12 cellular contexts compared by ENCODE assay signal in genomic region chr18:45379903-45380302, GRCh38.
DNase-seq lines count a peak whose midpoint lies in the region; ATAC-seq and TF ChIP-seq lines count a peak whose summit lies in the region.
"Had no signal": no experiment of that assay in that cellular context is flagged by ENCODE, and none has a peak within 500 bp of the region (broad histone marks: within the 10 kb centered on the region; RNA-seq: fewer than 3 reads in every experiment).

No MANE protein-coding gene starts in this region.

- H3K9me3 ChIP-seq in ovary, result no peaks in the 10 kb centered on the region
- H3K9me3 ChIP-seq: lower lobe of right lung had no signal

- H3K27ac Mint-ChIP-seq in stimulated activated effector memory CD8-positive, alpha-beta T cell treated with anti-CD3 and anti-CD28 coated beads, Interleukin-12 subunit alpha, Interleukin-12 subunit beta, amount 100 ng/mL, for 72 hours, result no peak overlapping the region
- H3K27ac Mint-ChIP-seq: activated CD4-positive, alpha-beta memory T cell treated with anti-CD3 and anti-CD28 coated beads, Interleukin-2, amount 10 ng/mL, durations not matched to agents 7 days and 5 days; activated naive CD8-positive, alpha-beta T cell; CD8-positive, alpha-beta memory T cell had no signal

- TF ChIP-seq CTCF in ovary (IDR thresholded peaks at IDR 0.05), result no peak

- H3K4me3 ChIP-seq in ovary, result no peak overlapping the region
- H3K4me3 ChIP-seq: lower lobe of right lung had no signal

- no peak for TF ChIP-seq EP300 in ovary (IDR thresholded peaks at IDR 0.05)

- DNase-seq in stimulated activated effector memory CD8-positive, alpha-beta T cell treated with anti-CD3 and anti-CD28 coated beads, Interleukin-12 subunit alpha, Interleukin-12 subunit beta, amount 100 ng/mL, for 72 hours (ENCODE audit: low spot score in 2 of 2), result no peak
- no peak for DNase-seq in SIG-M5 (lab: John Stamatoyannopoulos, UW)
- no peak for DNase-seq in GM19238 (ENCODE audit: insufficient read length, low spot score)
- no peak for DNase-seq in ovary
- DNase-seq: activated CD4-positive, alpha-beta memory T cell treated with anti-CD3 and anti-CD28 coated beads, Interleukin-2, amount 10 ng/mL, durations not matched to agents 7 days and 5 days; CD8-positive, alpha-beta memory T cell; hypothalamus; lower lobe of right lung had no signal

- H3K27ac ChIP-seq in ovary, result no peak overlapping the region
- H3K27ac ChIP-seq: lower lobe of right lung had no signal

- no peaks in the 10 kb centered on the region for H3K4me1 ChIP-seq in ovary (ENCODE audit: insufficient read depth)

- ATAC-seq in GM18909 (IDR thresholded peaks at IDR 0.05; ENCODE audit: poor library complexity, unreplicated experiment) (peak; percentile 59), HG02588 (IDR thresholded peaks at IDR 0.05; ENCODE audit: unreplicated experiment) (peak; percentile 80), HG03442 (IDR thresholded peaks at IDR 0.05; ENCODE audit: unreplicated experiment) (peak; percentile 88)
- peak; percentile 53 for ATAC-seq in stimulated activated effector memory CD8-positive, alpha-beta T cell treated with anti-CD3 and anti-CD28 coated beads, Interleukin-12 subunit alpha, Interleukin-12 subunit beta, amount 100 ng/mL, for 72 hours
- ATAC-seq: lower lobe of right lung had no signal

- no peaks in the 10 kb centered on the region for H3K4me1 Mint-ChIP-seq in stimulated activated effector memory CD8-positive, alpha-beta T cell treated with anti-CD3 and anti-CD28 coated beads, Interleukin-12 subunit alpha, Interleukin-12 subunit beta, amount 100 ng/mL, for 72 hours
- H3K4me1 Mint-ChIP-seq: CD8-positive, alpha-beta memory T cell had no signal

- no peaks in the 10 kb centered on the region for H3K9me3 Mint-ChIP-seq in stimulated activated effector memory CD8-positive, alpha-beta T cell treated with anti-CD3 and anti-CD28 coated beads, Interleukin-12 subunit alpha, Interleukin-12 subunit beta, amount 100 ng/mL, for 72 hours
- H3K9me3 Mint-ChIP-seq: activated CD4-positive, alpha-beta memory T cell treated with anti-CD3 and anti-CD28 coated beads, Interleukin-2, amount 10 ng/mL, durations not matched to agents 7 days and 5 days; CD8-positive, alpha-beta memory T cell had no signal

- no peaks in the 10 kb centered on the region for H3K36me3 ChIP-seq in ovary
- H3K36me3 ChIP-seq: lower lobe of right lung had no signal

- H3K36me3 Mint-ChIP-seq in stimulated activated effector memory CD8-positive, alpha-beta T cell treated with anti-CD3 and anti-CD28 coated beads, Interleukin-12 subunit alpha, Interleukin-12 subunit beta, amount 100 ng/mL, for 72 hours, result no peaks in the 10 kb centered on the region
- H3K36me3 Mint-ChIP-seq: activated naive CD8-positive, alpha-beta T cell; CD8-positive, alpha-beta memory T cell had no signal

- intact Hi-C loops in ovary (cut with DNase I), result no loop called here

- H3K27me3 ChIP-seq in ovary, result no peaks in the 10 kb centered on the region

- no peak for TF ChIP-seq POLR2A in ovary (IDR thresholded peaks at IDR 0.05)

- no peak overlapping the region for H3K4me3 Mint-ChIP-seq in stimulated activated effector memory CD8-positive, alpha-beta T cell treated with anti-CD3 and anti-CD28 coated beads, Interleukin-12 subunit alpha, Interleukin-12 subunit beta, amount 100 ng/mL, for 72 hours
- H3K4me3 Mint-ChIP-seq: activated CD4-positive, alpha-beta memory T cell treated with anti-CD3 and anti-CD28 coated beads, Interleukin-2, amount 10 ng/mL, durations not matched to agents 7 days and 5 days; activated naive CD8-positive, alpha-beta T cell; CD8-positive, alpha-beta memory T cell had no signal

- WGBS in ovary, 3 donors, result 93 to 96% (median 95%) methylated on average over 1 of the region's 1 CpG
